8 cellular contexts compared by ENCODE assay signal in genomic region chr1:46547481-46548383, GRCh38. TPM values are rescaled to one million over a fixed set of nuclear protein-coding genes. Genes with fewer than 3 reads are reported as not detected.
DNase-seq lines count a peak whose midpoint lies in the region; ATAC-seq and TF ChIP-seq lines count a peak whose summit lies in the region.

No MANE protein-coding gene starts in this region.

- H3K4me3 ChIP-seq in right atrium auricular region (no peak overlapping the region), liver (ENCODE audit: low read depth in 1 of 3, low read length in 3 of 3) (no peak overlapping the region), sigmoid colon (no peak overlapping the region)

- H3K36me3 ChIP-seq in right atrium auricular region (no peaks in the 10 kb centered on the region), liver (ENCODE audit: control insufficient read depth in 4 of 4, insufficient read depth in 3 of 4, low read depth in 1 of 4, low read length in 3 of 4) (no peaks in the 10 kb centered on the region), sigmoid colon (no peaks in the 10 kb centered on the region)

- intact Hi-C loops in Right ventricle myocardium superior (cut with DNase I), result no loop called here
- intact Hi-C loops in MCF 10A (cut with micrococcal nuclease), result loop anchor here (1.0 kb wide), 1 partner anchor 100 kb away; no protein-coding TSS in a partner anchor
- intact Hi-C loops in sigmoid colon (cut with DNase I), result no loop called here

- H3K36me3 Mint-ChIP-seq in MCF 10A (ENCODE audit: insufficient read depth, unreplicated experiment), result no peaks in the 10 kb centered on the region

- no peak overlapping the region for H3K4me3 Mint-ChIP-seq in MCF 10A (ENCODE audit: unreplicated experiment)

- peak; percentile 60 for ATAC-seq in Right ventricle myocardium superior (ENCODE audit: poor library complexity)
- no peak for ATAC-seq in GM21526 (IDR thresholded peaks at IDR 0.05; ENCODE audit: low FRiP score, unreplicated experiment)

- TF ChIP-seq CTCF in right atrium auricular region (IDR thresholded peaks at IDR 0.05), result peak in 1 of 2 donors; percentile 54
- TF ChIP-seq CTCF in MCF 10A (IDR thresholded peaks at IDR 0.05; ENCODE audit: unreplicated experiment), result peak; percentile 66
- peak; percentile 39 for TF ChIP-seq CTCF in liver (IDR thresholded peaks at IDR 0.05; ENCODE audit: low read depth, low read length, missing input control)
- TF ChIP-seq CTCF in sigmoid colon (IDR thresholded peaks at IDR 0.05), result peak in 2 of 4 experiments; percentile 28 to 32

- CTCF ChIA-PET in MCF 10A (lab: Yijun Ruan, JAX), result interaction anchor here (0.6 to 6.8 kb wide), 45 partner anchors 8 to 206 kb away, joined by 3 to 62 read pairs (median 4); a partner anchor contains a TSS

- no peak overlapping the region for H3K27ac Mint-ChIP-seq in MCF 10A (ENCODE audit: low read depth, unreplicated experiment)

- 75% methylated on average over 22 of the region's 22 CpGs for whole genome bisulfite sequencing in liver
- 73 to 81% methylated on average over 22 of the region's 22 CpGs for WGBS in sigmoid colon, 2 donors

- peaks cover 39% of the 10 kb centered on the region for H3K27me3 Mint-ChIP-seq in MCF 10A (ENCODE audit: insufficient read depth, unreplicated experiment)

- H3K27ac ChIP-seq in right atrium auricular region (no peak overlapping the region), liver (ENCODE audit: low read depth in 1 of 2, low read length in 2 of 2) (no peak overlapping the region), sigmoid colon (no peak overlapping the region)

- peaks cover 0 to 6% of the 10 kb centered on the region in 2 donors for H3K27me3 ChIP-seq in right atrium auricular region
- H3K27me3 ChIP-seq in liver (ENCODE audit: control insufficient read depth in 4 of 4, insufficient read depth in 4 of 4, low read length in 3 of 4), result peaks cover 0 to 4% (median 1%) of the 10 kb centered on the region in 4 donors
- peaks cover 18 to 42% (median 27%) of the 10 kb centered on the region in 3 donors for H3K27me3 ChIP-seq in sigmoid colon

- no peak overlapping the region for H3K9ac ChIP-seq in liver (ENCODE audit: low read depth in 1 of 2, low read length in 2 of 2)

- peaks cover under 1% of the 10 kb centered on the region for H3K4me1 Mint-ChIP-seq in MCF 10A (ENCODE audit: insufficient read depth, unreplicated experiment)

- H3K4me1 ChIP-seq in right atrium auricular region (peaks cover 0 to 11% of the 10 kb centered on the region in 2 donors), liver (ENCODE audit: control insufficient read depth in 4 of 4, insufficient read depth in 4 of 4, low read length in 3 of 4) (no peaks in the 10 kb centered on the region), sigmoid colon (peaks cover 0 to 15% (median 9%) of the 10 kb centered on the region in 4 donors)

- BruUV-seq in MCF 10A (replicated peaks; lab: Mats Ljungman, UMichigan), result no TSS peak

- DNase-seq in Right ventricle myocardium superior (no peak), right atrium auricular region (ENCODE audit: low spot score) (no peak), NCI-H345 treated with DMSO at 0.1 percent for 48 hours (lab: John Stamatoyannopoulos, UW; ENCODE audit: unreplicated experiment) (peak; percentile 17), MCF 10A (ENCODE audit: unreplicated experiment) (peak; percentile 73), middle frontal gyrus (ENCODE audit: extremely low spot score, low spot score) (no peak), sigmoid colon (no peak)

- no peak for TF ChIP-seq POLR2A in sigmoid colon (IDR thresholded peaks at IDR 0.05)

- no peaks in the 10 kb centered on the region for H3K9me3 Mint-ChIP-seq in MCF 10A (ENCODE audit: unreplicated experiment)

- no peak for TF ChIP-seq EP300 in sigmoid colon (IDR thresholded peaks at IDR 0.05)

- no peaks in the 10 kb centered on the region for H3K9me3 ChIP-seq in right atrium auricular region
- no peaks in the 10 kb centered on the region for H3K9me3 ChIP-seq in liver (ENCODE audit: control insufficient read depth in 4 of 4, low read length in 3 of 4)
- no peaks in the 10 kb centered on the region for H3K9me3 ChIP-seq in sigmoid colon

- peak in 1 of 2 donors; percentile 69 for TF ChIP-seq RAD21 in liver (IDR thresholded peaks at IDR 0.05)

- POLR2A ChIA-PET in MCF 10A (lab: Yijun Ruan, JAX), result no interaction called here

TF ChIP-seq in liver, 16 proteins besides CTCF, POLR2A, EP300 and RAD21:
- TF ChIP-seq YY1 (IDR thresholded peaks at IDR 0.05), result no peak
- no peak for TF ChIP-seq JUND (IDR thresholded peaks at IDR 0.05)
- TF ChIP-seq HNF4G (IDR thresholded peaks at IDR 0.05), result no peak
- no peak for TF ChIP-seq FOXA1 (IDR thresholded peaks at IDR 0.05)
- TF ChIP-seq, protein P1, sequence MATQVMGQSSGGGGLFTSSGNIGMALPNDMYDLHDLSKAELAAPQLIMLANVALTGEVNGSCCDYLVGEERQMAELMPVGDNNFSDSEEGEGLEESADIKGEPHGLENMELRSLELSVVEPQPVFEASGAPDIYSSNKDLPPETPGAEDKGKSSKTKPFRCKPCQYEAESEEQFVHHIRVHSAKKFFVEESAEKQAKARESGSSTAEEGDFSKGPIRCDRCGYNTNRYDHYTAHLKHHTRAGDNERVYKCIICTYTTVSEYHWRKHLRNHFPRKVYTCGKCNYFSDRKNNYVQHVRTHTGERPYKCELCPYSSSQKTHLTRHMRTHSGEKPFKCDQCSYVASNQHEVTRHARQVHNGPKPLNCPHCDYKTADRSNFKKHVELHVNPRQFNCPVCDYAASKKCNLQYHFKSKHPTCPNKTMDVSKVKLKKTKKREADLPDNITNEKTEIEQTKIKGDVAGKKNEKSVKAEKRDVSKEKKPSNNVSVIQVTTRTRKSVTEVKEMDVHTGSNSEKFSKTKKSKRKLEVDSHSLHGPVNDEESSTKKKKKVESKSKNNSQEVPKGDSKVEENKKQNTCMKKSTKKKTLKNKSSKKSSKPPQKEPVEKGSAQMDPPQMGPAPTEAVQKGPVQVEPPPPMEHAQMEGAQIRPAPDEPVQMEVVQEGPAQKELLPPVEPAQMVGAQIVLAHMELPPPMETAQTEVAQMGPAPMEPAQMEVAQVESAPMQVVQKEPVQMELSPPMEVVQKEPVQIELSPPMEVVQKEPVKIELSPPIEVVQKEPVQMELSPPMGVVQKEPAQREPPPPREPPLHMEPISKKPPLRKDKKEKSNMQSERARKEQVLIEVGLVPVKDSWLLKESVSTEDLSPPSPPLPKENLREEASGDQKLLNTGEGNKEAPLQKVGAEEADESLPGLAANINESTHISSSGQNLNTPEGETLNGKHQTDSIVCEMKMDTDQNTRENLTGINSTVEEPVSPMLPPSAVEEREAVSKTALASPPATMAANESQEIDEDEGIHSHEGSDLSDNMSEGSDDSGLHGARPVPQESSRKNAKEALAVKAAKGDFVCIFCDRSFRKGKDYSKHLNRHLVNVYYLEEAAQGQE (IDR thresholded peaks at IDR 0.05), result no peak
- TF ChIP-seq TAF1 (conservative IDR thresholded peaks at IDR 0.05), result no peak
- TF ChIP-seq SP1 (IDR thresholded peaks at IDR 0.05), result no peak
- no peak for TF ChIP-seq GABPA (IDR thresholded peaks at IDR 0.05 in 1 of 2, conservative IDR thresholded peaks at IDR 0.05 in 1 of 2)
- no peak for TF ChIP-seq RXRA (IDR thresholded peaks at IDR 0.05)
- TF ChIP-seq HNF4A (conservative IDR thresholded peaks at IDR 0.05), result no peak
- no peak for TF ChIP-seq NR2F2 (IDR thresholded peaks at IDR 0.05)

RNA-seq across cellular contexts. Expression of gene KNCN, which starts 3.7 kb away (rescaled TPM):
- not detected for total RNA-seq in Right ventricle myocardium superior
- total RNA-seq in right atrium auricular region, result not detected
- total RNA-seq in MCF 10A (2022), result not detected in 2 replicates
- total RNA-seq in liver, result not detected
- polyA plus RNA-seq in liver, result not detected
- not detected for total RNA-seq in sigmoid colon
- polyA plus RNA-seq in sigmoid colon, result not detected

RNA-seq across cellular contexts. Expression of gene MKNK1, which starts 56.3 kb away (rescaled TPM):
- total RNA-seq in Right ventricle myocardium superior, result 37.7 TPM
- 10 to 100 TPM; 22.1 to 25.0 TPM for total RNA-seq in right atrium auricular region
- total RNA-seq in MCF 10A (2022), result 25.6 and 33.7 TPM in 2 replicates
- total RNA-seq in liver, result 10 to 100 TPM; 19.4 to 30.8 TPM
- 10 to 100 TPM; 10.2 to 17.3 TPM for polyA plus RNA-seq in liver
- total RNA-seq in sigmoid colon, result 10 to 100 TPM; 32.1 to 54.3 (median 35.7) TPM
- 10 to 100 TPM; 15.0 to 30.3 (median 30.0) TPM for polyA plus RNA-seq in sigmoid colon

RNA-seq across cellular contexts. Expression of gene DMBX1, which starts 58.1 kb away (rescaled TPM):
- total RNA-seq in Right ventricle myocardium superior, result not detected
- not detected for total RNA-seq in right atrium auricular region
- total RNA-seq in MCF 10A (2022), result not detected in 2 replicates
- total RNA-seq in liver, result not detected
- not detected for polyA plus RNA-seq in liver
- not detected for total RNA-seq in sigmoid colon
- not detected for polyA plus RNA-seq in sigmoid colon

Comparison
In these comparisons a context has a peak if more than half of its experiments do, and no peak if none do; other contexts are left out.
1. DNase-seq: peak in NCI-H345 treated with DMSO at 0.1 percent for 48 hours (single experiment) and MCF 10A (single experiment); none in Right ventricle myocardium superior (single experiment), right atrium auricular region (single experiment), middle frontal gyrus (single experiment) and sigmoid colon (single experiment).